8 cellular contexts compared by ENCODE assay signal in genomic region chr14:69715725-69716482, GRCh38. TPM values are rescaled to one million over a fixed set of nuclear protein-coding genes. Genes with fewer than 3 reads are reported as not detected.
DNase-seq lines count a peak whose midpoint lies in the region; ATAC-seq and TF ChIP-seq lines count a peak whose summit lies in the region.

No MANE protein-coding gene starts in this region.

- intact Hi-C loops in activated T-helper 2 cell treated with anti-CD3 and anti-CD28 coated beads, Interferon-gamma antibody, Interleukin-2, Interleukin-4, amounts not matched to agents 10 μg/mL and 5 μg/mL and 100 μg/mL, durations not matched to agents 14 hours and 24 hours and 36 hours (cut with micrococcal nuclease), result loop anchor here (1.0 to 2.0 kb wide), 3 partner anchors 40 to 105 kb away; partner anchors contain the start of gene SUSD6

- H3K36me3 ChIP-seq in BE2C, result no peaks in the 10 kb centered on the region; the same call in 1 of the 2 replicates
- H3K36me3 ChIP-seq in MM.1S (replicated peaks; ENCODE audit: insufficient read depth, low read length), result no peaks in the 10 kb centered on the region

- peaks cover 15% of the 10 kb centered on the region for H3F3A ChIP-seq in MM.1S (ENCODE audit: insufficient read depth, low read length)

- TF ChIP-seq CTCF in BE2C (IDR thresholded peaks at IDR 0.05; ENCODE audit: low read depth, low read length) (no peak), MM.1S (IDR thresholded peaks at IDR 0.05; ENCODE audit: low read length) (no peak), foreskin keratinocyte (conservative IDR thresholded peaks at IDR 0.05) (no peak)

- H3K4me1 Mint-ChIP-seq in activated T-helper 2 cell treated with anti-CD3 and anti-CD28 coated beads, Interferon-gamma antibody, Interleukin-2, Interleukin-4, amounts not matched to agents 10 μg/mL and 5 μg/mL and 100 μg/mL, durations not matched to agents 14 hours and 24 hours and 36 hours (ENCODE audit: low read depth), result peaks cover 68% of the 10 kb centered on the region

- 0 out of 2 replicates have a peak overlapping the region, but pooled peaks have one; percentile 21 for H3K4me2 ChIP-seq in MM.1S (ENCODE audit: low read depth, low read length)

- no peak overlapping the region for H3K4me3 ChIP-seq in BE2C (ENCODE audit: low read depth, low read length)
- H3K4me3 ChIP-seq in MM.1S (ENCODE audit: low read length), result no peak overlapping the region

- no peak overlapping the region for H3K9ac ChIP-seq in MM.1S (ENCODE audit: low read length)

- peak overlapping the region; percentile 87 for H3K27ac Mint-ChIP-seq in activated T-helper 2 cell treated with anti-CD3 and anti-CD28 coated beads, Interferon-gamma antibody, Interleukin-2, Interleukin-4, amounts not matched to agents 10 μg/mL and 5 μg/mL and 100 μg/mL, durations not matched to agents 14 hours and 24 hours and 36 hours

- peak overlapping the region; percentile 38; the same call in 1 of the 2 replicates for H3K27ac ChIP-seq in MM.1S (ENCODE audit: low read length)
- peak overlapping the region; percentile 74 for H3K27ac ChIP-seq in foreskin keratinocyte

- H3K9me3 ChIP-seq in BE2C (no peaks in the 10 kb centered on the region), MM.1S (replicated peaks; ENCODE audit: insufficient read depth, low read length) (no peaks in the 10 kb centered on the region)

- H3K79me2 ChIP-seq in MM.1S (ENCODE audit: low read length), result peaks cover 5% of the 10 kb centered on the region; the same call in 1 of the 2 replicates

- H3K4me3 Mint-ChIP-seq in activated T-helper 2 cell treated with anti-CD3 and anti-CD28 coated beads, Interferon-gamma antibody, Interleukin-2, Interleukin-4, amounts not matched to agents 10 μg/mL and 5 μg/mL and 100 μg/mL, durations not matched to agents 14 hours and 24 hours and 36 hours (ENCODE audit: low read depth), result peak overlapping the region; percentile 47

- H4K20me1 ChIP-seq in MM.1S (ENCODE audit: insufficient read depth, low read length), result no peaks in the 10 kb centered on the region

- H3K9me2 ChIP-seq in MM.1S (replicated peaks; ENCODE audit: insufficient read depth, low read length), result no peaks in the 10 kb centered on the region

- no peaks in the 10 kb centered on the region for H3K9me3 Mint-ChIP-seq in activated T-helper 2 cell treated with anti-CD3 and anti-CD28 coated beads, Interferon-gamma antibody, Interleukin-2, Interleukin-4, amounts not matched to agents 10 μg/mL and 5 μg/mL and 100 μg/mL, durations not matched to agents 14 hours and 24 hours and 36 hours

- H3K27me3 ChIP-seq in BE2C (no peaks in the 10 kb centered on the region), MM.1S (replicated peaks; ENCODE audit: insufficient read depth, low read length) (no peaks in the 10 kb centered on the region), foreskin keratinocyte (no peaks in the 10 kb centered on the region)

- DNase-seq in BE2C (peak; percentile 87), MM.1S (no peak), foreskin keratinocyte (peak; percentile 95), pons (ENCODE audit: low spot score) (peak; percentile 84)
- no peak for DNase-seq in activated T-helper 2 cell treated with anti-CD3 and anti-CD28 coated beads, Interferon-gamma antibody, Interleukin-2, Interleukin-4, amounts not matched to agents 10 μg/mL and 5 μg/mL and 100 μg/mL, durations not matched to agents 14 hours and 24 hours and 36 hours (ENCODE audit: low spot score)

- peak; percentile 52 for ATAC-seq in foreskin keratinocyte
- ATAC-seq in HG02678 (IDR thresholded peaks at IDR 0.05; ENCODE audit: unreplicated experiment), result no peak
- no peak for ATAC-seq in HG02759 (IDR thresholded peaks at IDR 0.05; ENCODE audit: unreplicated experiment)
- ATAC-seq in GM19035 (IDR thresholded peaks at IDR 0.05; ENCODE audit: unreplicated experiment), result no peak

- H3K36me3 Mint-ChIP-seq in activated T-helper 2 cell treated with anti-CD3 and anti-CD28 coated beads, Interferon-gamma antibody, Interleukin-2, Interleukin-4, amounts not matched to agents 10 μg/mL and 5 μg/mL and 100 μg/mL, durations not matched to agents 14 hours and 24 hours and 36 hours (ENCODE audit: low read depth), result peaks cover 51% of the 10 kb centered on the region

- H2AFZ ChIP-seq in MM.1S (ENCODE audit: low read length), result no peak overlapping the region

- H3K4me1 ChIP-seq in BE2C (peaks cover 19% of the 10 kb centered on the region), MM.1S (ENCODE audit: low read length) (peaks cover 40% of the 10 kb centered on the region), foreskin keratinocyte (peaks cover 26% of the 10 kb centered on the region)

- no peaks in the 10 kb centered on the region for H3K27me3 Mint-ChIP-seq in activated T-helper 2 cell treated with anti-CD3 and anti-CD28 coated beads, Interferon-gamma antibody, Interleukin-2, Interleukin-4, amounts not matched to agents 10 μg/mL and 5 μg/mL and 100 μg/mL, durations not matched to agents 14 hours and 24 hours and 36 hours (ENCODE audit: low read depth)

RNA-seq across cellular contexts. Expression of gene SRSF5, which starts 51.0 kb away (rescaled TPM):
- 340 TPM for polyA plus RNA-seq in BE2C (2012; ENCODE audit: insufficient read depth, insufficient read length, low read depth)
- total RNA-seq in activated T-helper 2 cell treated with anti-CD3 and anti-CD28 coated beads, Interferon-gamma antibody, Interleukin-2, Interleukin-4, amounts not matched to agents 10 μg/mL and 5 μg/mL and 100 μg/mL, durations not matched to agents 14 hours and 24 hours and 36 hours, result 316 and 358 TPM in 2 replicates
- 178 and 184 TPM in 2 replicates for total RNA-seq in foreskin keratinocyte
- 176 and 181 TPM in 2 replicates for polyA plus RNA-seq in foreskin keratinocyte

Comparison
In these comparisons a context has a peak if more than half of its experiments do, and no peak if none do; other contexts are left out.
1. DNase-seq: peak in BE2C (single experiment), foreskin keratinocyte (2 of 2) and pons (single experiment); none in MM.1S (single experiment) and activated T-helper 2 cell treated with anti-CD3 and anti-CD28 coated beads, Interferon-gamma antibody, Interleukin-2, Interleukin-4, amounts not matched to agents 10 μg/mL and 5 μg/mL and 100 μg/mL, durations not matched to agents 14 hours and 24 hours and 36 hours (single experiment).